Comparison of ENCODE assay signal across 8 cellular contexts in genomic region chr6:119078449-119079287, GRCh38. TPM values are rescaled to one million over a fixed set of nuclear protein-coding genes. Genes with fewer than 3 reads are reported as not detected.
A peak's percentile ranks its signal among the peaks of the same experiment; 100 is the strongest.
DNase-seq lines count a peak whose midpoint lies in the region; ATAC-seq and TF ChIP-seq lines count a peak whose summit lies in the region.

Gene FAM184A, minus strand, starts transcription at chr6:119078664. Its CDS starts 365 bp downstream, at chr6:119078299.

- 0 out of 2 replicates have a peak, but pooled peaks cover 4% of the 10 kb centered on the region for H3K4me1 ChIP-seq in BLaER1

- TF ChIP-seq CTCF in epithelial cell of esophagus (IDR thresholded peaks at IDR 0.05; ENCODE audit: insufficient read depth, low read depth, low read length, missing control alignments), result no peak

- peak within 1 kb of the TSS; percentile 85 for H3K4me2 ChIP-seq in BLaER1

- peaks cover 27% of the 10 kb centered on the region for H3K9me3 ChIP-seq in BLaER1

- ATAC-seq in GM19397 (IDR thresholded peaks at IDR 0.05; ENCODE audit: unreplicated experiment) (peak; percentile 66), HG03520 (IDR thresholded peaks at IDR 0.05; ENCODE audit: unreplicated experiment) (peak; percentile 50)

- no peaks in the 10 kb centered on the region for H3K36me3 ChIP-seq in BLaER1

- peak within 1 kb of the TSS; percentile 72 for H3K4me3 ChIP-seq in BLaER1
- peak within 1 kb of the TSS; percentile 56 for H3K4me3 ChIP-seq in epithelial cell of esophagus (ENCODE audit: low read length)

- H3K27me3 ChIP-seq in BLaER1, result peaks cover 44% of the 10 kb centered on the region

- H4K20me1 ChIP-seq in BLaER1, result no peaks in the 10 kb centered on the region

- 0 out of 2 replicates have a peak within 1 kb of the TSS, but pooled peaks have one; percentile 25 for H3K27ac ChIP-seq in BLaER1

- DNase-seq in NOMO-1 treated with dmso at 0.1 percent for 144 hours (lab: John Stamatoyannopoulos, UW; ENCODE audit: unreplicated experiment) (peak; percentile 50), activated T-cell treated with anti-CD3 and anti-CD28 coated beads for 24 hours (ENCODE audit: low read depth) (peak; percentile 53), epithelial cell of esophagus (ENCODE audit: low read depth) (peak; percentile 56), mucosa of gallbladder (ENCODE audit: low spot score) (peak; percentile 41)
- peak; percentile 25 to 45 for DNase-seq in stimulated activated CD8-positive, alpha-beta memory T cell treated with anti-CD3 and anti-CD28 coated beads, Interleukin-4, amount 100 ng/mL, for 4 hours (ENCODE audit: low read depth in 2 of 2, low spot score in 1 of 2)

- no peak within 1 kb of the TSS; the same call in 1 of the 2 replicates for H3K9ac ChIP-seq in BLaER1

RNA-seq across cellular contexts. Expression of gene FAM184A, which starts in this region (rescaled TPM):
- 1.0 TPM for total RNA-seq in mucosa of gallbladder

Comparison
In these comparisons a context has a peak if more than half of its experiments do, and no peak if none do; other contexts are left out.
1. Peak in every context shown above with its lines: DNase-seq, ATAC-seq, H3K4me3 ChIP-seq and H3K27ac ChIP-seq.